In the genomic region with DNA sequence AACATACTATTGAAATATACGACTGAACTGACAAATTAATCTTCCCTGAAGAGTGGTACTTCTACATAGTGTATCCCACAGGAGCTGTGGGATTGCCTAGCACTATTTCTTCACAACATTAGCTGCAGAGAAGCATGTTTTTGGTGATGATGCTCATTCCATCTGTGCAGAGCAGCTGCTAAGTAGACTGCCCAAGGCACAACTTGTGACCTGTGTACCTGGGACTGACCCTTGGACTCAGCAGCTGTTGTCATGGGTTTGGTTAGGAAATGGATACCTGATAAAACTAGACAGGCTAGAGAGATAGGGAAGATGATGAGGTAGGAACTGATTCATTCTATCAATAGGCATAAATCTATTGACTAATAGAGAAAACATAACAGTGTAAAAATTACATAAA, we compare ENCODE assay signal across 30 cellular contexts.
"Had no signal": no experiment of that assay in that cellular context is flagged by ENCODE, and none has a peak within 500 bp of the region (broad histone marks: within the 10 kb centered on the region; RNA-seq: fewer than 3 reads in every experiment).

No MANE protein-coding gene starts in this region.

- H3K27me3 Mint-ChIP-seq: naive B cell; progenitor cell of endocrine pancreas; stimulated activated naive B cell treated with anti-CD40 and anti-IgM and Interleukin-4, amounts not matched to agents 10 μg/mL and 1 μg/mL and 100 μg/mL, for 72 hours had no signal

- H3K9me3 ChIP-seq: heart right ventricle, left lung, neutrophil, right atrium auricular region, right lobe of liver, stomach, suprapubic skin, thoracic aorta, tibial artery, upper lobe of right lung had no signal

- ATAC-seq: heart right ventricle; left colon; left lung; natural killer cell; stimulated activated naive B cell treated with anti-CD40 and anti-IgM and Interleukin-4, amounts not matched to agents 10 μg/mL and 1 μg/mL and 100 μg/mL, for 72 hours; stimulated activated naive CD8-positive, alpha-beta T cell treated with anti-CD3 and anti-CD28 coated beads, Interleukin-15, Interleukin-2, amounts not matched to agents 100 U/mL and 50 U/mL, for 24 hours; upper lobe of right lung had no signal

- H3K36me3 ChIP-seq: heart right ventricle, left lung, neural progenitor cell, neutrophil, right atrium auricular region, right lobe of liver, stomach, suprapubic skin, thoracic aorta, tibial artery, upper lobe of right lung had no signal

- H3K9ac ChIP-seq: neural progenitor cell had no signal

- H3K4me3 Mint-ChIP-seq: mesothelial cell of epicardium; naive B cell; natural killer cell; nephron progenitor cell; neural progenitor cell; stimulated activated naive B cell treated with anti-CD40 and anti-IgM and Interleukin-4, amounts not matched to agents 10 μg/mL and 1 μg/mL and 100 μg/mL, for 72 hours had no signal

- FAIRE-seq: islet of Langerhans, kidney, urothelium cell line had no signal

- DNase-seq: heart right ventricle; hippocampal formation; kidney; left colon; left lung; mesendoderm; naive B cell; natural killer cell; nephron progenitor cell; occipital lobe; right lobe of liver; stimulated activated CD4-positive, alpha-beta T cell treated with anti-CD3 and anti-CD28 coated beads, Interleukin-12 subunit alpha, Interleukin-12 subunit beta, amount 100 ng/mL, for 4 hours; stimulated activated CD4-positive, alpha-beta T cell treated with anti-CD3 and anti-CD28 coated beads, Interleukin-15, amount 100 ng/mL, for 24 hours; stimulated activated CD4-positive, alpha-beta T cell treated with anti-CD3 and anti-CD28 coated beads, Interleukin-2, amount 100 ng/mL, for 24 hours; stimulated activated CD4-positive, alpha-beta T cell treated with anti-CD3 and anti-CD28 coated beads, Interleukin-4, amount 100 ng/mL, for 1 hour; stimulated activated naive B cell treated with anti-CD40 and anti-IgM and Interleukin-4, amounts not matched to agents 10 μg/mL and 1 μg/mL and 100 μg/mL, for 72 hours; stimulated activated naive CD8-positive, alpha-beta T cell treated with anti-CD3 and anti-CD28 coated beads, Interleukin-15, Interleukin-2, amounts not matched to agents 100 U/mL and 50 U/mL, for 24 hours; stomach; tibial artery; upper lobe of right lung had no signal

- H3K4me3 ChIP-seq: heart right ventricle, left lung, lung, neural progenitor cell, right atrium auricular region, right lobe of liver, stomach, suprapubic skin, thoracic aorta, tibial artery, upper lobe of right lung had no signal

- H3K36me3 Mint-ChIP-seq: mesothelial cell of epicardium; naive B cell; natural killer cell; stimulated activated naive B cell treated with anti-CD40 and anti-IgM and Interleukin-4, amounts not matched to agents 10 μg/mL and 1 μg/mL and 100 μg/mL, for 72 hours had no signal

- H3K27me3 ChIP-seq: heart right ventricle, left lung, neural progenitor cell, neutrophil, right atrium auricular region, right lobe of liver, stomach, suprapubic skin, tibial artery, upper lobe of right lung had no signal

- H3K9me3 Mint-ChIP-seq: nephron progenitor cell had no signal

- H3K4me1 Mint-ChIP-seq: mesothelial cell of epicardium; naive B cell; natural killer cell; nephron progenitor cell; stimulated activated naive B cell treated with anti-CD40 and anti-IgM and Interleukin-4, amounts not matched to agents 10 μg/mL and 1 μg/mL and 100 μg/mL, for 72 hours had no signal

- H3K4me1 ChIP-seq: heart right ventricle, left lung, neural progenitor cell, right atrium auricular region, right lobe of liver, stomach, suprapubic skin, tibial artery, upper lobe of right lung had no signal

- H3K4me2 ChIP-seq: neural progenitor cell had no signal

- H3K27ac Mint-ChIP-seq: mesothelial cell of epicardium; naive B cell; natural killer cell; nephron progenitor cell; neural progenitor cell; progenitor cell of endocrine pancreas; stimulated activated naive B cell treated with anti-CD40 and anti-IgM and Interleukin-4, amounts not matched to agents 10 μg/mL and 1 μg/mL and 100 μg/mL, for 72 hours had no signal

- H3K27ac ChIP-seq: heart right ventricle, left lung, neural progenitor cell, neutrophil, right atrium auricular region, right lobe of liver, stomach, suprapubic skin, thoracic aorta, tibial artery, upper lobe of right lung had no signal

- H2AFZ ChIP-seq: neural progenitor cell had no signal
